9 cellular contexts compared by ENCODE assay signal in the genomic region with DNA sequence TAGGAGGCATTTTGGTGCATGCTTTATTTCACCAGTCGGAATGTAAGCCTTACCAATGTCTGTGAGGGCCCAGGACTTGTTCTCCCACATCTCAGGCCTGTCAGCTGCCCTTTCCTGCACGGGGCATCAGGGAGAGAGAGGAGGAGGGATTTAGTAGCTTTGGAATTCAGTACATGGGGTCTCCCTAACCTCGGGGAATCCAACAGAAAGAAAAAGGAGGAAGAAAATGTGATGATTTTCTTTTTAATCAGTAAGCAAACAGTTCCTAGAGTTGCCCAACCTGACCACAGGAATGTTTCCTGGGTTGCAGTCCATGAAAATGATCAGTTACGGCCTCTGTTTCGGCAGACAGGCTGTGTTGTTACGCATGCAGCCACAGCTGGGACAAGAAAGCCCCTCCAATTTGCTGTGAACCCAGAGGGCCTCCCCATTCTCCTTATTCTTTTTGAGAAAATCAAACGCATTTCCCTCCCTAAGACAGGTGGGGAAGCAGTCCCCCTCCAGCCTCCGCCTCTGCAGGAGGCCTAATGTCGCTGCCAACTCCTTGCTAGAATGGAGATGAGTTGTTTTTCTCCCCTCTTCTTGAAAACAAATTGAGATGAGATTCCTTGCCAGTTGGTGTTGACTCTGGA. TPM values are rescaled to one million over a fixed set of nuclear protein-coding genes. Genes with fewer than 3 reads are reported as not detected.
DNase-seq lines count a peak whose midpoint lies in the region; FAIRE-seq and TF ChIP-seq lines count a peak whose summit lies in the region.
"Had no signal": no experiment of that assay in that cellular context is flagged by ENCODE, and none has a peak within 500 bp of the region (broad histone marks: within the 10 kb centered on the region; RNA-seq: fewer than 3 reads in every experiment).

No MANE protein-coding gene starts in this region.

- POLR2A ChIA-PET in MCF 10A (lab: Yijun Ruan, JAX), result interaction anchor here (0.9 to 1.5 kb wide), 5 partner anchors 9 to 122 kb away, joined by 4 to 7 read pairs (median 4); no protein-coding TSS in a partner anchor

- no peaks in the 10 kb centered on the region for H4K20me1 ChIP-seq in Karpas-422 (ENCODE audit: insufficient read depth, low read depth, low read length)

- H3K27me3 ChIP-seq in liver (ENCODE audit: control insufficient read depth in 4 of 4, insufficient read depth in 4 of 4, low read length in 3 of 4) (no peaks in the 10 kb centered on the region), uterus (no peaks in the 10 kb centered on the region), Karpas-422 (ENCODE audit: low read length) (no peaks in the 10 kb centered on the region)

- peak overlapping the region; percentile 98 to 100 for H3K27ac ChIP-seq in liver (ENCODE audit: low read depth in 1 of 2, low read length in 2 of 2)
- H3K27ac ChIP-seq in uterus, result peak overlapping the region in 1 of 2 donors; percentile 47
- no peak overlapping the region for H3K27ac ChIP-seq in kidney (ENCODE audit: low read depth in 2 of 2, low read length in 2 of 2)
- no peak overlapping the region for H3K27ac ChIP-seq in Karpas-422 (ENCODE audit: low read length)

- WGBS in liver, result 35% methylated on average over 9 of the region's 9 CpGs

- no peak overlapping the region for H3K4me3 Mint-ChIP-seq in MCF 10A (ENCODE audit: unreplicated experiment)

- no peak for TF ChIP-seq POLR2A in uterus (IDR thresholded peaks at IDR 0.05)

- H3K79me2 ChIP-seq in Karpas-422 (ENCODE audit: low read length), result no peaks in the 10 kb centered on the region

- H3K4me2 ChIP-seq in Karpas-422 (ENCODE audit: low read depth, low read length, poor library complexity, severe bottlenecking), result no peak overlapping the region

- BruUV-seq in MCF 10A (replicated peaks; lab: Mats Ljungman, UMichigan), result no TSS peak

- H3K27me3 Mint-ChIP-seq in MCF 10A (ENCODE audit: insufficient read depth, unreplicated experiment), result no peaks in the 10 kb centered on the region

- H3K9me2 ChIP-seq in Karpas-422 (replicated peaks; ENCODE audit: insufficient read depth, low read length), result no peaks in the 10 kb centered on the region

- CTCF ChIA-PET in MCF 10A (lab: Yijun Ruan, JAX), result interaction anchor here (0.7 kb wide), 1 partner anchor 31 kb away, joined by 3 read pairs; no protein-coding TSS in a partner anchor

- FAIRE-seq in kidney (lab: Jason Lieb, UNC), result no peak

- no peak overlapping the region for H2AFZ ChIP-seq in Karpas-422 (ENCODE audit: low read length)

- H3K36me3 Mint-ChIP-seq in MCF 10A (ENCODE audit: insufficient read depth, unreplicated experiment), result no peaks in the 10 kb centered on the region

- TF ChIP-seq RAD21 in liver (IDR thresholded peaks at IDR 0.05), result peak in 1 of 2 donors; percentile 27

- peak overlapping the region; percentile 65 for H3K27ac Mint-ChIP-seq in MCF 10A (ENCODE audit: low read depth, unreplicated experiment)

- TF ChIP-seq CTCF in MCF 10A (IDR thresholded peaks at IDR 0.05; ENCODE audit: unreplicated experiment) (no peak), liver (IDR thresholded peaks at IDR 0.05; ENCODE audit: low read depth, low read length, missing input control) (no peak), uterus (IDR thresholded peaks at IDR 0.05) (no peak), kidney (IDR thresholded peaks at IDR 0.05; ENCODE audit: borderline replicate concordance, extremely low read depth, insufficient read depth) (no peak)

- H3K4me1 ChIP-seq in liver (ENCODE audit: control insufficient read depth in 4 of 4, insufficient read depth in 4 of 4, low read length in 3 of 4), result peaks cover 18 to 49% (median 31%) of the 10 kb centered on the region in 4 donors
- H3K4me1 ChIP-seq in uterus, result no peaks in the 10 kb centered on the region
- peaks cover 3 to 15% of the 10 kb centered on the region in 2 donors for H3K4me1 ChIP-seq in kidney (ENCODE audit: control insufficient read depth in 1 of 2, insufficient read depth in 1 of 2, low read depth in 1 of 2, low read length in 2 of 2)
- H3K4me1 ChIP-seq in Karpas-422 (ENCODE audit: low read length), result peaks cover 6% of the 10 kb centered on the region

- H3K4me3 ChIP-seq in liver (ENCODE audit: low read depth in 1 of 3, low read length in 3 of 3) (no peak overlapping the region), uterus (no peak overlapping the region), kidney (ENCODE audit: low read length in 2 of 2) (no peak overlapping the region), Karpas-422 (ENCODE audit: low read length) (no peak overlapping the region)

- intact Hi-C loops in MCF 10A (cut with micrococcal nuclease), result no loop called here
- intact Hi-C loops in uterus (cut with DNase I; ENCODE audit: low total_unique reads), result no loop called here
- intact Hi-C loops in kidney (cut with DNase I), result no loop called here

- H3K9ac ChIP-seq in liver (ENCODE audit: low read depth in 1 of 2, low read length in 2 of 2) (peak overlapping the region; percentile 17 to 57), kidney (ENCODE audit: low read length in 2 of 2) (peak overlapping the region in 1 of 2 donors; percentile 8), Karpas-422 (ENCODE audit: low read length) (no peak overlapping the region)

- H3K9me3 ChIP-seq in liver (ENCODE audit: control insufficient read depth in 4 of 4, low read length in 3 of 4) (no peaks in the 10 kb centered on the region), uterus (no peaks in the 10 kb centered on the region), kidney (ENCODE audit: control insufficient read depth in 1 of 2, low read length in 2 of 2) (no peaks in the 10 kb centered on the region), Karpas-422 (ENCODE audit: low read length) (no peaks in the 10 kb centered on the region)

- DNase-seq in NCI-H2196 (lab: John Stamatoyannopoulos, UW; ENCODE audit: unreplicated experiment) (peak; percentile 2), NCI-H2196 treated with DMSO at 0.1 percent for 48 hours (lab: John Stamatoyannopoulos, UW; ENCODE audit: unreplicated experiment) (no peak), MCF 10A (ENCODE audit: unreplicated experiment) (peak; percentile 78), uterus (peak; percentile 18 to 24), kidney (no peak), ecto neural progenitor cell (ENCODE audit: low spot score) (no peak), Karpas-422 (no peak)
- DNase-seq: NCI-H1694 had no signal

- peaks cover 16% of the 10 kb centered on the region for H3K4me1 Mint-ChIP-seq in MCF 10A (ENCODE audit: insufficient read depth, unreplicated experiment)

- H3K36me3 ChIP-seq in liver (ENCODE audit: control insufficient read depth in 4 of 4, insufficient read depth in 3 of 4, low read depth in 1 of 4, low read length in 3 of 4), result no peaks in the 10 kb centered on the region
- no peaks in the 10 kb centered on the region for H3K36me3 ChIP-seq in uterus
- no peaks in the 10 kb centered on the region for H3K36me3 ChIP-seq in kidney (ENCODE audit: control insufficient read depth in 1 of 2, insufficient read depth in 2 of 2, low read length in 2 of 2)
- no peaks in the 10 kb centered on the region for H3K36me3 ChIP-seq in Karpas-422 (ENCODE audit: insufficient read depth, low read length)

- H3K9me3 Mint-ChIP-seq in MCF 10A (ENCODE audit: unreplicated experiment), result no peaks in the 10 kb centered on the region

TF ChIP-seq in liver, 16 proteins besides CTCF, POLR2A, EP300 and RAD21 (continues in another document):
- TF ChIP-seq, protein P1, sequence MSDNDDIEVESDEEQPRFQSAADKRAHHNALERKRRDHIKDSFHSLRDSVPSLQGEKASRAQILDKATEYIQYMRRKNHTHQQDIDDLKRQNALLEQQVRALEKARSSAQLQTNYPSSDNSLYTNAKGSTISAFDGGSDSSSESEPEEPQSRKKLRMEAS (IDR thresholded peaks at IDR 0.05), result no peak
- peak; percentile 14 to 69 for TF ChIP-seq RXRA (IDR thresholded peaks at IDR 0.05)
- TF ChIP-seq, protein P2, sequence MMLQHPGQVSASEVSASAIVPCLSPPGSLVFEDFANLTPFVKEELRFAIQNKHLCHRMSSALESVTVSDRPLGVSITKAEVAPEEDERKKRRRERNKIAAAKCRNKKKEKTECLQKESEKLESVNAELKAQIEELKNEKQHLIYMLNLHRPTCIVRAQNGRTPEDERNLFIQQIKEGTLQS (IDR thresholded peaks at IDR 0.05), result no peak
- TF ChIP-seq, protein P3, sequence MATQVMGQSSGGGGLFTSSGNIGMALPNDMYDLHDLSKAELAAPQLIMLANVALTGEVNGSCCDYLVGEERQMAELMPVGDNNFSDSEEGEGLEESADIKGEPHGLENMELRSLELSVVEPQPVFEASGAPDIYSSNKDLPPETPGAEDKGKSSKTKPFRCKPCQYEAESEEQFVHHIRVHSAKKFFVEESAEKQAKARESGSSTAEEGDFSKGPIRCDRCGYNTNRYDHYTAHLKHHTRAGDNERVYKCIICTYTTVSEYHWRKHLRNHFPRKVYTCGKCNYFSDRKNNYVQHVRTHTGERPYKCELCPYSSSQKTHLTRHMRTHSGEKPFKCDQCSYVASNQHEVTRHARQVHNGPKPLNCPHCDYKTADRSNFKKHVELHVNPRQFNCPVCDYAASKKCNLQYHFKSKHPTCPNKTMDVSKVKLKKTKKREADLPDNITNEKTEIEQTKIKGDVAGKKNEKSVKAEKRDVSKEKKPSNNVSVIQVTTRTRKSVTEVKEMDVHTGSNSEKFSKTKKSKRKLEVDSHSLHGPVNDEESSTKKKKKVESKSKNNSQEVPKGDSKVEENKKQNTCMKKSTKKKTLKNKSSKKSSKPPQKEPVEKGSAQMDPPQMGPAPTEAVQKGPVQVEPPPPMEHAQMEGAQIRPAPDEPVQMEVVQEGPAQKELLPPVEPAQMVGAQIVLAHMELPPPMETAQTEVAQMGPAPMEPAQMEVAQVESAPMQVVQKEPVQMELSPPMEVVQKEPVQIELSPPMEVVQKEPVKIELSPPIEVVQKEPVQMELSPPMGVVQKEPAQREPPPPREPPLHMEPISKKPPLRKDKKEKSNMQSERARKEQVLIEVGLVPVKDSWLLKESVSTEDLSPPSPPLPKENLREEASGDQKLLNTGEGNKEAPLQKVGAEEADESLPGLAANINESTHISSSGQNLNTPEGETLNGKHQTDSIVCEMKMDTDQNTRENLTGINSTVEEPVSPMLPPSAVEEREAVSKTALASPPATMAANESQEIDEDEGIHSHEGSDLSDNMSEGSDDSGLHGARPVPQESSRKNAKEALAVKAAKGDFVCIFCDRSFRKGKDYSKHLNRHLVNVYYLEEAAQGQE (IDR thresholded peaks at IDR 0.05), result peak; percentile 85
- peak; percentile 81 for TF ChIP-seq YY1 (IDR thresholded peaks at IDR 0.05)
- TF ChIP-seq JUND (IDR thresholded peaks at IDR 0.05), result peak in 1 of 2 donors; percentile 14

RNA-seq across cellular contexts. Expression of a gene that starts 53.1 kb away (rescaled TPM):
- total RNA-seq in MCF 10A (2022) (14.6 and 21.8 TPM in 2 replicates), liver (10 to 100 TPM; 11.3 to 40.6 TPM), uterus (10 to 100 TPM; 21.5 to 44.9 (median 37.5) TPM), kidney (20.6 TPM)
- polyA plus RNA-seq in liver (1 to 10 TPM; 6.8 to 9.6 TPM), kidney (ENCODE audit: insufficient read depth, low read depth, low replicate concordance) (4.5 TPM)
- 10.3 and 21.8 TPM in 2 replicates for total RNA-seq in Karpas-422 (2014; rRNA removed; shearing (Covaris generic); ENCODE audit: low replicate concordance)

RNA-seq across cellular contexts. Expression of a gene that starts 53.2 kb away (rescaled TPM):
- total RNA-seq in MCF 10A (2022) (37.6 and 37.7 TPM in 2 replicates), liver (10 to 100 TPM; 63.3 to 69.3 TPM), uterus (10 to 100 TPM in 1 of 4 donors, 1 to 10 TPM in 2, under 1 TPM in 1; 0.26 to 30.0 (median 2.6) TPM), kidney (149 TPM)
- polyA plus RNA-seq in liver (10 to 100 TPM; 21.8 to 37.2 TPM), kidney (ENCODE audit: insufficient read depth, low read depth, low replicate concordance) (47.0 TPM)
- total RNA-seq in Karpas-422 (2014; rRNA removed; shearing (Covaris generic); ENCODE audit: low replicate concordance), result not detected in 2 replicates

Comparison
In these comparisons a context has a peak if more than half of its experiments do, and no peak if none do; other contexts are left out.
1. DNase-seq: peak in NCI-H2196 (single experiment), MCF 10A (single experiment) and uterus (2 of 2); none in NCI-H2196 treated with DMSO at 0.1 percent for 48 hours (single experiment), kidney (single experiment), ecto neural progenitor cell (single experiment) and Karpas-422 (single experiment).
2. H3K27ac ChIP-seq: peak in liver (2 of 2); none in kidney (0 of 2) and Karpas-422 (single experiment).